Comparison of ENCODE assay signal across 17 cellular contexts in genomic region chr18:21636769-21637168, GRCh38.
"Had no signal": no experiment of that assay in that cellular context is flagged by ENCODE, and none has a peak within 500 bp of the region (broad histone marks: within the 10 kb centered on the region; RNA-seq: fewer than 3 reads in every experiment).

No MANE protein-coding gene starts in this region.

- H3K4me1 ChIP-seq: esophagus muscularis mucosa, left lung, pancreas had no signal

- H3K27ac Mint-ChIP-seq: activated CD4-positive, alpha-beta memory T cell treated with anti-CD3 and anti-CD28 coated beads, Interleukin-2, amount 10 ng/mL, durations not matched to agents 7 days and 5 days; activated naive CD8-positive, alpha-beta T cell; activated T-cell treated with anti-CD3 and anti-CD28 coated beads, Interleukin-2, amount 50 U/mL, for 24 hours; T-helper 2 cell treated with Interferon-gamma antibody and Interleukin-4, amounts not matched to agents 5 μg/mL and 100 μg/mL, for 36 hours had no signal

- ATAC-seq: activated CD4-positive, CD25-positive, alpha-beta regulatory T cell treated with anti-CD3 and anti-CD28 coated beads, Interleukin-2, amount 50 U/mL, for 24 hours; left lung; mucosa of descending colon; naive thymus-derived CD4-positive, alpha-beta T cell; pancreas had no signal

- H3K27me3 Mint-ChIP-seq: activated CD4-positive, alpha-beta memory T cell treated with anti-CD3 and anti-CD28 coated beads, Interleukin-2, amount 10 ng/mL, durations not matched to agents 7 days and 5 days; activated naive CD8-positive, alpha-beta T cell; activated T-cell treated with anti-CD3 and anti-CD28 coated beads, Interleukin-2, amount 50 U/mL, for 24 hours; naive thymus-derived CD4-positive, alpha-beta T cell had no signal

- H3K9me3 Mint-ChIP-seq: activated CD4-positive, alpha-beta memory T cell treated with anti-CD3 and anti-CD28 coated beads, Interleukin-2, amount 10 ng/mL, durations not matched to agents 7 days and 5 days; activated T-cell treated with anti-CD3 and anti-CD28 coated beads, Interleukin-2, amount 50 U/mL, for 24 hours; naive thymus-derived CD4-positive, alpha-beta T cell; T-helper 2 cell treated with Interferon-gamma antibody and Interleukin-4, amounts not matched to agents 5 μg/mL and 100 μg/mL, for 36 hours had no signal

- DNase-seq: activated CD4-positive, alpha-beta memory T cell treated with anti-CD3 and anti-CD28 coated beads, Interleukin-2, amount 10 ng/mL, durations not matched to agents 7 days and 5 days; activated effector memory CD4-positive, alpha-beta T cell treated with anti-CD3 and anti-CD28 coated beads, Interleukin-2, amount 50 U/mL, for 16 hours; activated T-cell treated with anti-CD3 and anti-CD28 coated beads, Interleukin-2, amount 50 U/mL, for 24 hours; amniotic stem cell; hippocampal formation; kidney; left lung; mucosa of descending colon; naive thymus-derived CD4-positive, alpha-beta T cell; pancreas; stimulated activated naive CD4-positive, alpha-beta T cell; substantia nigra; transverse colon had no signal

- H3K36me3 Mint-ChIP-seq: activated naive CD8-positive, alpha-beta T cell had no signal

- H3K4me1 Mint-ChIP-seq: activated CD4-positive, alpha-beta memory T cell treated with anti-CD3 and anti-CD28 coated beads, Interleukin-2, amount 10 ng/mL, durations not matched to agents 7 days and 5 days had no signal

- H3K27me3 ChIP-seq: esophagus muscularis mucosa, left lung, pancreas, transverse colon had no signal

- H3K4me3 Mint-ChIP-seq: activated CD4-positive, alpha-beta memory T cell treated with anti-CD3 and anti-CD28 coated beads, Interleukin-2, amount 10 ng/mL, durations not matched to agents 7 days and 5 days; activated naive CD8-positive, alpha-beta T cell; activated T-cell treated with anti-CD3 and anti-CD28 coated beads, Interleukin-2, amount 50 U/mL, for 24 hours; naive thymus-derived CD4-positive, alpha-beta T cell; T-helper 2 cell treated with Interferon-gamma antibody and Interleukin-4, amounts not matched to agents 5 μg/mL and 100 μg/mL, for 36 hours had no signal

- H3K4me3 ChIP-seq: esophagus muscularis mucosa, left lung, mucosa of descending colon, pancreas, transverse colon had no signal

- H3K27ac ChIP-seq: esophagus muscularis mucosa, left lung, pancreas, transverse colon had no signal
